Comparison of ENCODE assay signal across 8 cellular contexts in the genomic region with DNA sequence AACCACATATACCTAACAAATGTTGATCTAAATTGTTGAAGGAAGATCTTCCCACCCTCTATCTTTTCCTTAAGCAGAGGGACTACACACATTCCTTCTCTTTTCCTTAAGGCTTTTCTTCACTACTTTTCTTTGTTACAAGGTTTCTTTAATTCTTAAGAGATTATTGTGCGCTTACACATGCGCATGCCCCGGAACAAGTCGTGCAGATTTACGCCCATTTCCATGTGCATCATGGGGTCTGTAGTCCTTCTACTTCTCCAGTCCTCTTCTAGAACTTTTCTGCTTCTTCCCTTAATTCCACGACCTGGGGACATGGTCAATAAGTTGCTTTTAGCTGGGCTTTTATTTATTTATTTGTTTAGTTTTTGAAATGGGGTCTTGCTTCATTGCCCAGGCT. TPM values are rescaled to one million over a fixed set of nuclear protein-coding genes. Genes with fewer than 3 reads are reported as not detected.
"Had no signal": no experiment of that assay in that cellular context is flagged by ENCODE, and none has a peak within 500 bp of the region (broad histone marks: within the 10 kb centered on the region; RNA-seq: fewer than 3 reads in every experiment).

No MANE protein-coding gene starts in this region.

- H3K9me3 Mint-ChIP-seq: IgD-negative memory B cell had no signal

- ATAC-seq: HepG2 had no signal

- H3K27ac ChIP-seq: HL-60 had no signal

- DNase-seq: IMR-90, KBM-7, KG1 had no signal

- FAIRE-seq: HepG2, HTR-8/SVneo had no signal

RNA-seq across cellular contexts. Expression of a gene that starts 1.7 kb away (rescaled TPM):
- total RNA-seq: HT-29 had no signal
